8 cellular contexts compared by ENCODE assay signal in genomic region chr1:161068306-161069200, GRCh38. TPM values are rescaled to one million over a fixed set of nuclear protein-coding genes. Genes with fewer than 3 reads are reported as not detected.
DNase-seq lines count a peak whose midpoint lies in the region; ATAC-seq and TF ChIP-seq lines count a peak whose summit lies in the region.

No MANE protein-coding gene starts in this region.

- H3K9me3 Mint-ChIP-seq in endodermal cell, result no peaks in the 10 kb centered on the region

- H3K4me3 Mint-ChIP-seq in endodermal cell, result no peak overlapping the region

- no peak overlapping the region for H3K27ac ChIP-seq in endodermal cell (ENCODE audit: low read depth, low read length)
- peak overlapping the region; percentile 59 for H3K27ac ChIP-seq in vagina

- H3K36me3 Mint-ChIP-seq in endodermal cell (ENCODE audit: low read depth), result no peaks in the 10 kb centered on the region

- intact Hi-C loops in vagina (cut with DNase I), result no loop called here

- no peak overlapping the region for H3K27ac Mint-ChIP-seq in endodermal cell

- ATAC-seq in GM19351 (IDR thresholded peaks at IDR 0.05; ENCODE audit: unreplicated experiment), result peak; percentile 50
- ATAC-seq in HG03442 (IDR thresholded peaks at IDR 0.05; ENCODE audit: unreplicated experiment), result peak; percentile 41

- no peak for TF ChIP-seq POLR2A in vagina (IDR thresholded peaks at IDR 0.05)

- H3K9me3 ChIP-seq in endodermal cell (ENCODE audit: control insufficient read depth, low read length) (no peaks in the 10 kb centered on the region), vagina (no peaks in the 10 kb centered on the region)

- H3K27me3 ChIP-seq in endodermal cell (ENCODE audit: control insufficient read depth, insufficient read depth, low read length, poor library complexity, severe bottlenecking) (no peaks in the 10 kb centered on the region), vagina (no peaks in the 10 kb centered on the region)

- TF ChIP-seq CTCF in endodermal cell (conservative IDR thresholded peaks at IDR 0.05) (no peak), vagina (IDR thresholded peaks at IDR 0.05) (no peak)

- H3K4me3 ChIP-seq in endodermal cell (ENCODE audit: low read length), result no peak overlapping the region
- H3K4me3 ChIP-seq in vagina, result peak overlapping the region; percentile 24 to 42

- DNase-seq in activated CD4-positive, alpha-beta T cell treated with anti-CD3 and anti-CD28 coated beads for 4 hours, result peak; percentile 77 to 78
- peak; percentile 75 for DNase-seq in endodermal cell
- DNase-seq in putamen (ENCODE audit: low spot score), result peak; percentile 21
- no peak for DNase-seq in vagina (ENCODE audit: extremely low spot score in 2 of 2)
- DNase-seq in NCI-H524 treated with DMSO at 0.1 percent for 48 hours (lab: John Stamatoyannopoulos, UW), result no peak
- no peak for DNase-seq in DMS153 treated with DMSO at 0.1 percent for 48 hours (lab: John Stamatoyannopoulos, UW; ENCODE audit: unreplicated experiment)

- peaks cover 8% of the 10 kb centered on the region for H3K4me1 Mint-ChIP-seq in endodermal cell

- no peaks in the 10 kb centered on the region for H3K27me3 Mint-ChIP-seq in endodermal cell (ENCODE audit: insufficient read depth)

- no peaks in the 10 kb centered on the region for H3K36me3 ChIP-seq in endodermal cell (ENCODE audit: control insufficient read depth, insufficient read depth, low read length)
- no peaks in the 10 kb centered on the region for H3K36me3 ChIP-seq in vagina

- H3K4me1 ChIP-seq in endodermal cell (ENCODE audit: control insufficient read depth, insufficient read depth, low read length) (no peaks in the 10 kb centered on the region), vagina (peaks cover 4% of the 10 kb centered on the region)

- WGBS in endodermal cell (ENCODE audit: insufficient coverage in 1 of 2, insufficient read length in 1 of 2), 2 experiments, result 87 to 92% methylated on average over 5 to 9 of the region's 9 CpGs

- no peak overlapping the region for H3K9ac ChIP-seq in endodermal cell (ENCODE audit: extremely low read depth, low read length, poor library complexity, severe bottlenecking)

RNA-seq across cellular contexts. Expression of gene ARHGAP30, which starts 1.1 kb away (rescaled TPM):
- total RNA-seq in endodermal cell (under 1 TPM; 0.07 to 0.13 TPM), vagina (14.5 TPM)
- not detected for polyA plus RNA-seq in endodermal cell (2013, experiment 1 of 2)
- polyA plus RNA-seq in endodermal cell (2013, experiment 2 of 2), result not detected

RNA-seq across cellular contexts. Expression of gene NECTIN4, which starts 20.8 kb away (rescaled TPM):
- total RNA-seq in endodermal cell (not detected), vagina (42.7 TPM)
- not detected for polyA plus RNA-seq in endodermal cell (2013, experiment 1 of 2)
- not detected for polyA plus RNA-seq in endodermal cell (2013, experiment 2 of 2)

RNA-seq across cellular contexts. Expression of gene USF1, which starts 22.8 kb away (rescaled TPM):
- total RNA-seq in endodermal cell (10 to 100 TPM; 55.5 to 57.3 TPM), vagina (39.0 TPM)
- 69.5 TPM for polyA plus RNA-seq in endodermal cell (2013, experiment 1 of 2)
- polyA plus RNA-seq in endodermal cell (2013, experiment 2 of 2), result 60.9 TPM

RNA-seq across cellular contexts. Expression of gene KLHDC9, which starts 29.6 kb away (rescaled TPM):
- total RNA-seq in endodermal cell, result 10 to 100 TPM; 14.6 to 25.4 TPM
- 14.0 TPM for polyA plus RNA-seq in endodermal cell (2013, experiment 1 of 2)
- 10.8 TPM for polyA plus RNA-seq in endodermal cell (2013, experiment 2 of 2)
- total RNA-seq in vagina, result 9.3 TPM

RNA-seq across cellular contexts. Expression of gene TSTD1, which starts 29.8 kb away (rescaled TPM):
- total RNA-seq in endodermal cell (10 to 100 TPM; 59.1 to 76.4 TPM), vagina (44.7 TPM)
- polyA plus RNA-seq in endodermal cell (2013, experiment 1 of 2), result 45.6 TPM
- polyA plus RNA-seq in endodermal cell (2013, experiment 2 of 2), result 41.6 TPM

Comparison
In these comparisons a context has a peak if more than half of its experiments do, and no peak if none do; other contexts are left out.
1. DNase-seq: peak in activated CD4-positive, alpha-beta T cell treated with anti-CD3 and anti-CD28 coated beads for 4 hours (2 of 2), endodermal cell (single experiment) and putamen (single experiment); none in vagina (0 of 2), NCI-H524 treated with DMSO at 0.1 percent for 48 hours (single experiment) and DMS153 treated with DMSO at 0.1 percent for 48 hours (single experiment).
2. RNA of gene ARHGAP30, which starts 1.1 kb away (total RNA-seq): 14.5 TPM in vagina (single experiment); 0.07 to 0.13 TPM in endodermal cell; every median in the first group is over 10 times any median in the second.
3. RNA of gene NECTIN4, which starts 20.8 kb away (total RNA-seq): 42.7 TPM in vagina (single experiment); not detected in endodermal cell; every median in the first group is over 10 times any median in the second.